Comparison of ENCODE assay signal across 27 cellular contexts in genomic region chr3:115905871-115906270, GRCh38.
"Had no signal": no experiment of that assay in that cellular context is flagged by ENCODE, and none has a peak within 500 bp of the region (broad histone marks: within the 10 kb centered on the region; RNA-seq: fewer than 3 reads in every experiment).

No MANE protein-coding gene starts in this region.

- H3K27ac Mint-ChIP-seq: stimulated activated effector memory CD8-positive, alpha-beta T cell treated with anti-CD3 and anti-CD28 coated beads, Interleukin-12 subunit alpha, Interleukin-12 subunit beta, amount 100 ng/mL, for 72 hours; stimulated activated memory B cell treated with anti-CD40 and anti-IgM and Interleukin-4, amounts not matched to agents 10 μg/mL and 1 μg/mL and 100 μg/mL, for 72 hours; stimulated activated naive B cell treated with anti-CD40 and anti-IgM and Interleukin-4, amounts not matched to agents 10 μg/mL and 1 μg/mL and 100 μg/mL, for 72 hours; stimulated activated naive CD8-positive, alpha-beta T cell treated with anti-CD3 and anti-CD28 coated beads, Interleukin-15, amount 100 ng/mL, for 72 hours; stimulated activated naive CD8-positive, alpha-beta T cell treated with anti-CD3 and anti-CD28 coated beads, Interleukin-15, Interleukin-2, amounts not matched to agents 100 ng/mL and 50 ng/mL, for 24 hours; type B pancreatic cell had no signal

- DNase-seq: stimulated activated CD4-positive, alpha-beta T cell treated with anti-CD3 and anti-CD28 coated beads, Interleukin-2, amount 100 ng/mL, for 48 hours; stimulated activated CD4-positive, alpha-beta T cell treated with anti-CD3 and anti-CD28 coated beads, Interleukin-4, amount 100 ng/mL, for 1 hour; stimulated activated CD4-positive, alpha-beta T cell treated with anti-CD3 and anti-CD28 coated beads, Interleukin-4, amount 100 ng/mL, for 24 hours; stimulated activated CD4-positive, alpha-beta T cell treated with anti-CD3 and anti-CD28 coated beads, Interleukin-4, amount 100 ng/mL, for 4 hours; stimulated activated CD8-positive, alpha-beta memory T cell treated with anti-CD3 and anti-CD28 coated beads, Interleukin-4, amount 100 ng/mL, for 48 hours; stimulated activated naive B cell treated with anti-CD40 and anti-IgM and Interleukin-4, amounts not matched to agents 10 μg/mL and 1 μg/mL and 100 μg/mL, for 72 hours; stimulated activated naive CD4-positive, alpha-beta T cell; stimulated activated naive CD4-positive, alpha-beta T cell treated with Interleukin-2 at 50 U/mL for 16 hours; stimulated activated naive CD8-positive, alpha-beta T cell treated with anti-CD3 and anti-CD28 coated beads, Interleukin-15, amount 100 ng/mL, for 72 hours; stimulated activated naive CD8-positive, alpha-beta T cell treated with anti-CD3 and anti-CD28 coated beads, Interleukin-15, Interleukin-2, amounts not matched to agents 100 U/mL and 50 U/mL, for 24 hours; stomach; testis; thyroid gland; tibial artery; transverse colon; trophoblast cell; upper lobe of left lung; upper lobe of right lung; uterus had no signal

- H3K4me1 Mint-ChIP-seq: stimulated activated effector memory CD8-positive, alpha-beta T cell treated with anti-CD3 and anti-CD28 coated beads, Interleukin-12 subunit alpha, Interleukin-12 subunit beta, amount 100 ng/mL, for 72 hours; stimulated activated memory B cell treated with anti-CD40 and anti-IgM and Interleukin-4, amounts not matched to agents 10 μg/mL and 1 μg/mL and 100 μg/mL, for 72 hours; stimulated activated naive B cell treated with anti-CD40 and anti-IgM and Interleukin-4, amounts not matched to agents 10 μg/mL and 1 μg/mL and 100 μg/mL, for 72 hours; stimulated activated naive CD8-positive, alpha-beta T cell treated with anti-CD3 and anti-CD28 coated beads, Interleukin-15, amount 100 ng/mL, for 72 hours had no signal

- H3K4me3 ChIP-seq: stomach, suprapubic skin, testis, thoracic aorta, thyroid gland, tibial artery, tibial nerve, transverse colon, upper lobe of left lung, upper lobe of right lung, uterus, vagina had no signal

- H3K27me3 ChIP-seq: stomach, suprapubic skin, testis, thyroid gland, tibial artery, tibial nerve, transverse colon, upper lobe of left lung, upper lobe of right lung, uterus, vagina had no signal

- H3K9me3 ChIP-seq: stomach, suprapubic skin, testis, thoracic aorta, thyroid gland, tibial artery, tibial nerve, transverse colon, upper lobe of left lung, upper lobe of right lung, uterus, vagina had no signal

- H3K9me3 Mint-ChIP-seq: stimulated activated effector memory CD8-positive, alpha-beta T cell treated with anti-CD3 and anti-CD28 coated beads, Interleukin-12 subunit alpha, Interleukin-12 subunit beta, amount 100 ng/mL, for 72 hours; stimulated activated memory B cell treated with anti-CD40 and anti-IgM and Interleukin-4, amounts not matched to agents 10 μg/mL and 1 μg/mL and 100 μg/mL, for 72 hours; stimulated activated naive CD8-positive, alpha-beta T cell treated with anti-CD3 and anti-CD28 coated beads, Interleukin-15, amount 100 ng/mL, for 72 hours; stimulated activated naive CD8-positive, alpha-beta T cell treated with anti-CD3 and anti-CD28 coated beads, Interleukin-15, Interleukin-2, amounts not matched to agents 100 ng/mL and 50 ng/mL, for 24 hours; type B pancreatic cell had no signal

- H3K4me1 ChIP-seq: stomach, suprapubic skin, testis, thyroid gland, tibial artery, tibial nerve, transverse colon, upper lobe of left lung, upper lobe of right lung, uterus, vagina had no signal

- H3K27me3 Mint-ChIP-seq: stimulated activated naive CD8-positive, alpha-beta T cell treated with anti-CD3 and anti-CD28 coated beads, Interleukin-15, Interleukin-2, amounts not matched to agents 100 ng/mL and 50 ng/mL, for 24 hours; type B pancreatic cell had no signal

- H3K27ac ChIP-seq: stomach, suprapubic skin, testis, thoracic aorta, thyroid gland, tibial artery, tibial nerve, transverse colon, upper lobe of left lung, upper lobe of right lung, uterus, vagina had no signal

- H3K36me3 Mint-ChIP-seq: stimulated activated effector memory CD8-positive, alpha-beta T cell treated with anti-CD3 and anti-CD28 coated beads, Interleukin-12 subunit alpha, Interleukin-12 subunit beta, amount 100 ng/mL, for 72 hours; stimulated activated memory B cell treated with anti-CD40 and anti-IgM and Interleukin-4, amounts not matched to agents 10 μg/mL and 1 μg/mL and 100 μg/mL, for 72 hours; stimulated activated naive B cell treated with anti-CD40 and anti-IgM and Interleukin-4, amounts not matched to agents 10 μg/mL and 1 μg/mL and 100 μg/mL, for 72 hours had no signal

- H3K36me3 ChIP-seq: stomach, suprapubic skin, thoracic aorta, thyroid gland, tibial artery, tibial nerve, transverse colon, upper lobe of left lung, upper lobe of right lung, uterus, vagina had no signal

- H3K4me3 Mint-ChIP-seq: stimulated activated effector memory CD8-positive, alpha-beta T cell treated with anti-CD3 and anti-CD28 coated beads, Interleukin-12 subunit alpha, Interleukin-12 subunit beta, amount 100 ng/mL, for 72 hours; stimulated activated memory B cell treated with anti-CD40 and anti-IgM and Interleukin-4, amounts not matched to agents 10 μg/mL and 1 μg/mL and 100 μg/mL, for 72 hours; stimulated activated naive B cell treated with anti-CD40 and anti-IgM and Interleukin-4, amounts not matched to agents 10 μg/mL and 1 μg/mL and 100 μg/mL, for 72 hours; stimulated activated naive CD8-positive, alpha-beta T cell treated with anti-CD3 and anti-CD28 coated beads, Interleukin-15, amount 100 ng/mL, for 72 hours; stimulated activated naive CD8-positive, alpha-beta T cell treated with anti-CD3 and anti-CD28 coated beads, Interleukin-15, Interleukin-2, amounts not matched to agents 100 ng/mL and 50 ng/mL, for 24 hours; type B pancreatic cell had no signal

- ATAC-seq: stimulated activated effector memory CD8-positive, alpha-beta T cell treated with anti-CD3 and anti-CD28 coated beads, Interleukin-12 subunit alpha, Interleukin-12 subunit beta, amount 100 ng/mL, for 72 hours; stimulated activated memory B cell treated with anti-CD40 and anti-IgM and Interleukin-4, amounts not matched to agents 10 μg/mL and 1 μg/mL and 100 μg/mL, for 72 hours; stimulated activated naive B cell treated with anti-CD40 and anti-IgM and Interleukin-4, amounts not matched to agents 10 μg/mL and 1 μg/mL and 100 μg/mL, for 72 hours; stimulated activated naive CD8-positive, alpha-beta T cell treated with anti-CD3 and anti-CD28 coated beads, Interleukin-15, amount 100 ng/mL, for 72 hours; stimulated activated naive CD8-positive, alpha-beta T cell treated with anti-CD3 and anti-CD28 coated beads, Interleukin-15, Interleukin-2, amounts not matched to agents 100 U/mL and 50 U/mL, for 24 hours; upper lobe of right lung had no signal
